ENCODE assay signal across 8 cellular contexts in genomic region chr15:23642413-23643044, GRCh38. TPM values are rescaled to one million over a fixed set of nuclear protein-coding genes. Genes with fewer than 3 reads are reported as not detected.
DNase-seq lines count a peak whose midpoint lies in the region; ATAC-seq and TF ChIP-seq lines count a peak whose summit lies in the region.

No MANE protein-coding gene starts in this region.

- no peaks in the 10 kb centered on the region for H3K9me3 ChIP-seq in gastroesophageal sphincter

- TF ChIP-seq CTCF in gastroesophageal sphincter (IDR thresholded peaks at IDR 0.05) (peak; percentile 59 to 83 (median 76)), omental fat pad (IDR thresholded peaks at IDR 0.05) (peak in 1 of 3 donors; percentile 7)

- H3K4me3 ChIP-seq in gastroesophageal sphincter = no peak overlapping the region

- DNase-seq in DMS153 treated with DMSO at 0.1 percent for 48 hours (lab: John Stamatoyannopoulos, UW; ENCODE audit: unreplicated experiment) (peak; percentile 4), NCI-H526 treated with DMSO at 0.1 percent for 48 hours (lab: John Stamatoyannopoulos, UW) (peak; percentile 30), activated T-cell treated with anti-CD3 and anti-CD28 coated beads for 48 hours (ENCODE audit: low read depth) (peak; percentile 30), omental fat pad (ENCODE audit: low spot score) (no peak), glomerular visceral epithelial cell (ENCODE audit: extremely low spot score) (no peak), activated gamma-delta T cell treated with Interleukin-2 at 50 U/mL for 16 hours (no peak)

- no peak for TF ChIP-seq POLR2A in gastroesophageal sphincter (IDR thresholded peaks at IDR 0.05)

- ATAC-seq in HG02798 (IDR thresholded peaks at IDR 0.05; ENCODE audit: poor library complexity, unreplicated experiment) = peak; percentile 74
- no peak for ATAC-seq in gastroesophageal sphincter
- ATAC-seq in omental fat pad (ENCODE audit: low FRiP score) = peak; percentile 62

- TF ChIP-seq EP300 in gastroesophageal sphincter (IDR thresholded peaks at IDR 0.05) = no peak

- H3K27ac ChIP-seq in gastroesophageal sphincter = no peak overlapping the region

- peaks cover 0 to 6% (median 0%) of the 10 kb centered on the region in 3 donors for H3K4me1 ChIP-seq in gastroesophageal sphincter

- peaks cover 31% of the 10 kb centered on the region for H3K27me3 ChIP-seq in gastroesophageal sphincter

- 7 to 16% methylated on average over 10 to 11 of the region's 13 CpGs for WGBS in gastroesophageal sphincter (ENCODE audit: low coverage in 1 of 2), 2 donors

- H3K36me3 ChIP-seq in gastroesophageal sphincter = no peaks in the 10 kb centered on the region

RNA-seq across cellular contexts. Expression of gene MAGEL2, which starts 5.1 kb away (rescaled TPM):
- under 1 TPM in 2 of 4 donors, not detected in 2; 0.13 to 0.15 TPM for total RNA-seq in gastroesophageal sphincter
- total RNA-seq in omental fat pad = under 1 TPM; 0.09 to 0.79 (median 0.71) TPM

RNA-seq across cellular contexts. Expression of gene NDN, which starts 44.6 kb away (rescaled TPM):
- total RNA-seq in gastroesophageal sphincter (10 to 100 TPM; 55.6 to 92.8 (median 73.1) TPM), omental fat pad (100 to 1,000 TPM in 2 of 4 donors, 10 to 100 TPM in 2; 83.0 to 135 (median 107) TPM)

Comparison
In these comparisons a context has a peak if more than half of its experiments do, and no peak if none do; other contexts are left out.
1. DNase-seq: peak in DMS153 treated with DMSO at 0.1 percent for 48 hours (single experiment), NCI-H526 treated with DMSO at 0.1 percent for 48 hours (single experiment) and activated T-cell treated with anti-CD3 and anti-CD28 coated beads for 48 hours (single experiment); none in omental fat pad (single experiment), glomerular visceral epithelial cell (single experiment) and activated gamma-delta T cell treated with Interleukin-2 at 50 U/mL for 16 hours (single experiment).